ENCODE assay signal across 3 cellular contexts in the genomic region with DNA sequence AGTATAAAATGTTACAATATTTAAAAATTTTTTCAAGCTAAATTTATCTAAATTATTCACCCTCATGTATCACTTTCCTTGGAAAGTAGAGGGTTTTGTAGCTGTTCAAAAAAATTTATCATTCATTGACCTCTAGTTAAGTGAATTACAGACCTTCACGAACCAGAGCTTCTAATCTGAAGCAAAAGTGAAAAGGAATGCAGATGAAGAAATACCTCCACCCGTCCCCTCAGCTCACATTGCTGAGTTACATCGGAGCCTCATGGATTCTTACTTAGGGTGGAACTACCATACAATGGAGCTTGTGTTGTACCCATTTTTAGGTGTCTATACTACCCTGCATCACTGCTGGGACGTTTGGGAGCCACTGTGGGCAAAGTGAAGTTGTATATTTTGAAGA.
TF ChIP-seq lines count a peak whose summit lies in the region.

No MANE protein-coding gene starts in this region.

TF ChIP-seq in HepG2, 621 proteins besides CTCF, POLR2A, EP300 and RAD21 (continued from another document):
- TF ChIP-seq ZNF3 (CRISPR knock-in tag; IDR thresholded peaks at IDR 0.05) (peak; percentile 58; the same call in 1 of the 2 replicates), ZNF75D (CRISPR knock-in tag; IDR thresholded peaks at IDR 0.05; ENCODE audit: borderline replicate concordance) (no peak)
TF ChIP-seq in HepG2: peak in this region for 2.

TF ChIP-seq in GM12878, 131 proteins besides CTCF, POLR2A, EP300 and RAD21 (continued from another document):
- TF ChIP-seq YBX1 (IDR thresholded peaks at IDR 0.05) (no peak), SIN3A (IDR thresholded peaks at IDR 0.05; ENCODE audit: low read depth, low read length) (no peak), CHD4 (IDR thresholded peaks at IDR 0.05) (no peak)
- TF ChIP-seq, protein P1, sequence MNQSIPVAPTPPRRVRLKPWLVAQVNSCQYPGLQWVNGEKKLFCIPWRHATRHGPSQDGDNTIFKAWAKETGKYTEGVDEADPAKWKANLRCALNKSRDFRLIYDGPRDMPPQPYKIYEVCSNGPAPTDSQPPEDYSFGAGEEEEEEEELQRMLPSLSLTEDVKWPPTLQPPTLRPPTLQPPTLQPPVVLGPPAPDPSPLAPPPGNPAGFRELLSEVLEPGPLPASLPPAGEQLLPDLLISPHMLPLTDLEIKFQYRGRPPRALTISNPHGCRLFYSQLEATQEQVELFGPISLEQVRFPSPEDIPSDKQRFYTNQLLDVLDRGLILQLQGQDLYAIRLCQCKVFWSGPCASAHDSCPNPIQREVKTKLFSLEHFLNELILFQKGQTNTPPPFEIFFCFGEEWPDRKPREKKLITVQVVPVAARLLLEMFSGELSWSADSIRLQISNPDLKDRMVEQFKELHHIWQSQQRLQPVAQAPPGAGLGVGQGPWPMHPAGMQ (IDR thresholded peaks at IDR 0.05; ENCODE audit: borderline replicate concordance), result no peak
- TF ChIP-seq, protein P2, sequence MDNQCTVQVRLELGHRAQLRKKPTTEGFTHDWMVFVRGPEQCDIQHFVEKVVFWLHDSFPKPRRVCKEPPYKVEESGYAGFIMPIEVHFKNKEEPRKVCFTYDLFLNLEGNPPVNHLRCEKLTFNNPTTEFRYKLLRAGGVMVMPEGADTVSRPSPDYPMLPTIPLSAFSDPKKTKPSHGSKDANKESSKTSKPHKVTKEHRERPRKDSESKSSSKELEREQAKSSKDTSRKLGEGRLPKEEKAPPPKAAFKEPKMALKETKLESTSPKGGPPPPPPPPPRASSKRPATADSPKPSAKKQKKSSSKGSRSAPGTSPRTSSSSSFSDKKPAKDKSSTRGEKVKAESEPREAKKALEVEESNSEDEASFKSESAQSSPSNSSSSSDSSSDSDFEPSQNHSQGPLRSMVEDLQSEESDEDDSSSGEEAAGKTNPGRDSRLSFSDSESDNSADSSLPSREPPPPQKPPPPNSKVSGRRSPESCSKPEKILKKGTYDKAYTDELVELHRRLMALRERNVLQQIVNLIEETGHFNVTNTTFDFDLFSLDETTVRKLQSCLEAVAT (IDR thresholded peaks at IDR 0.05), result 0 out of 2 replicates have a peak, but pooled peaks have one; percentile 35

TF ChIP-seq in HEK293T, 16 proteins besides CTCF, POLR2A, EP300 and RAD21 (continued from another document):
- no peak for TF ChIP-seq NFRKB (IDR thresholded peaks at IDR 0.05)
- TF ChIP-seq ARNT (IDR thresholded peaks at IDR 0.05), result no peak
- no peak for TF ChIP-seq FOXA1 (IDR thresholded peaks at IDR 0.05)
- no peak for TF ChIP-seq SUZ12 (IDR thresholded peaks at IDR 0.05)
- no peak for TF ChIP-seq CTBP1 (IDR thresholded peaks at IDR 0.05; ENCODE audit: borderline replicate concordance)
- no peak for TF ChIP-seq HDGF (IDR thresholded peaks at IDR 0.05; ENCODE audit: borderline replicate concordance)
- no peak for TF ChIP-seq LEF1 (IDR thresholded peaks at IDR 0.05; ENCODE audit: borderline replicate concordance)
- TF ChIP-seq ELF4 (IDR thresholded peaks at IDR 0.05), result no peak
- TF ChIP-seq ZNF384 (IDR thresholded peaks at IDR 0.05), result no peak
- no peak for TF ChIP-seq BHLHE40 (IDR thresholded peaks at IDR 0.05; ENCODE audit: borderline replicate concordance)
- no peak for TF ChIP-seq TARDBP (IDR thresholded peaks at IDR 0.05)
- TF ChIP-seq L3MBTL2 (conservative IDR thresholded peaks at IDR 0.05), result no peak
- TF ChIP-seq, protein P3, sequence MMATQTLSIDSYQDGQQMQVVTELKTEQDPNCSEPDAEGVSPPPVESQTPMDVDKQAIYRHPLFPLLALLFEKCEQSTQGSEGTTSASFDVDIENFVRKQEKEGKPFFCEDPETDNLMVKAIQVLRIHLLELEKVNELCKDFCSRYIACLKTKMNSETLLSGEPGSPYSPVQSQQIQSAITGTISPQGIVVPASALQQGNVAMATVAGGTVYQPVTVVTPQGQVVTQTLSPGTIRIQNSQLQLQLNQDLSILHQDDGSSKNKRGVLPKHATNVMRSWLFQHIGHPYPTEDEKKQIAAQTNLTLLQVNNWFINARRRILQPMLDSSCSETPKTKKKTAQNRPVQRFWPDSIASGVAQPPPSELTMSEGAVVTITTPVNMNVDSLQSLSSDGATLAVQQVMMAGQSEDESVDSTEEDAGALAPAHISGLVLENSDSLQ (IDR thresholded peaks at IDR 0.05), result no peak
